Comparison of ENCODE assay signal across 8 cellular contexts in genomic region chr1:211476200-211476849, GRCh38. TPM values are rescaled to one million over a fixed set of nuclear protein-coding genes. Genes with fewer than 3 reads are reported as not detected.
DNase-seq lines count a peak whose midpoint lies in the region; ATAC-seq, FAIRE-seq and TF ChIP-seq lines count a peak whose summit lies in the region.

No MANE protein-coding gene starts in this region.

- H3K27ac ChIP-seq in PC-3 (ENCODE audit: low read length), result no peak overlapping the region
- no peak overlapping the region for H3K27ac ChIP-seq in tibial artery

- H2AFZ ChIP-seq in PC-3 (ENCODE audit: low read length), result no peak overlapping the region

- H3K4me1 ChIP-seq in PC-3 (ENCODE audit: insufficient read depth, low read length) (no peaks in the 10 kb centered on the region), tibial artery (peaks cover 0 to 10% (median 6%) of the 10 kb centered on the region in 4 donors)

- TF ChIP-seq CTCF in PC-3 (conservative IDR thresholded peaks at IDR 0.05; ENCODE audit: low read depth, low read length), result peak; percentile 97
- peak; percentile 92 for TF ChIP-seq CTCF in osteocyte (IDR thresholded peaks at IDR 0.05)
- peak; percentile 62 to 79 for TF ChIP-seq CTCF in tibial artery (IDR thresholded peaks at IDR 0.05)

- H3K4me1 Mint-ChIP-seq in activated T-cell treated with anti-CD3 and anti-CD28 coated beads, Interleukin-2, amount 50 U/mL, for 24 hours (ENCODE audit: low read depth), result peaks cover 2% of the 10 kb centered on the region
- H3K4me1 Mint-ChIP-seq in osteocyte (ENCODE audit: unreplicated experiment), result peaks cover 3% of the 10 kb centered on the region

- H3K27me3 Mint-ChIP-seq in activated T-cell treated with anti-CD3 and anti-CD28 coated beads, Interleukin-2, amount 50 U/mL, for 24 hours, result peaks cover 30% of the 10 kb centered on the region
- H3K27me3 Mint-ChIP-seq in osteocyte (ENCODE audit: unreplicated experiment), result peaks cover 11% of the 10 kb centered on the region

- POLR2A ChIA-PET in PC-3 (lab: Charles Lee; ENCODE audit: unreplicated experiment), result no interaction called here

- BruUV-seq in PC-3 (replicated peaks; lab: Mats Ljungman, UMichigan), result no TSS peak

- H3K4me2 ChIP-seq in PC-3 (ENCODE audit: low read length), result no peak overlapping the region

- no peaks in the 10 kb centered on the region for H3K36me3 ChIP-seq in PC-3 (ENCODE audit: low read depth, low read length)
- H3K36me3 ChIP-seq in tibial artery, result no peaks in the 10 kb centered on the region

- H3K9me3 ChIP-seq in PC-3 (ENCODE audit: low read length) (no peaks in the 10 kb centered on the region), tibial artery (no peaks in the 10 kb centered on the region)

- no peak overlapping the region for H3K9ac ChIP-seq in PC-3 (ENCODE audit: low read length)

- no peaks in the 10 kb centered on the region for H3F3A ChIP-seq in PC-3 (ENCODE audit: low read length, unreplicated experiment)

- H3K9me2 ChIP-seq in PC-3 (replicated peaks; ENCODE audit: low read length), result no peaks in the 10 kb centered on the region

- no peak for FAIRE-seq in HTR-8/SVneo (lab: Jason Lieb, UNC)

- peaks cover 7% of the 10 kb centered on the region for H3K27me3 ChIP-seq in PC-3 (ENCODE audit: low read length)
- peaks cover 0 to 21% of the 10 kb centered on the region in 2 donors for H3K27me3 ChIP-seq in tibial artery

- H3K4me3 Mint-ChIP-seq in activated T-cell treated with anti-CD3 and anti-CD28 coated beads, Interleukin-2, amount 50 U/mL, for 24 hours, result no peak overlapping the region
- H3K4me3 Mint-ChIP-seq in osteocyte (ENCODE audit: unreplicated experiment), result no peak overlapping the region

- intact Hi-C loops in PC-3 (cut with micrococcal nuclease) (loop anchor here (1.0 to 5.0 kb wide), 2 partner anchors 153 to 1029 kb away; no protein-coding TSS in a partner anchor), tibial artery (cut with DNase I; ENCODE audit: low total_unique reads) (loop anchor here (10.0 kb wide), 1 partner anchor 178 kb away; no protein-coding TSS in a partner anchor)

- no peak overlapping the region for H3K27ac Mint-ChIP-seq in activated T-cell treated with anti-CD3 and anti-CD28 coated beads, Interleukin-2, amount 50 U/mL, for 24 hours
- no peak overlapping the region for H3K27ac Mint-ChIP-seq in osteocyte (ENCODE audit: unreplicated experiment)

- CTCF ChIA-PET in PC-3 (lab: Charles Lee), result interaction anchor here (0.5 to 1.1 kb wide), 10 partner anchors 36 to 730 kb away, joined by 3 to 12 read pairs (median 3); no protein-coding TSS in a partner anchor

- no peaks in the 10 kb centered on the region for H3K79me2 ChIP-seq in PC-3 (ENCODE audit: low read length)

- no peaks in the 10 kb centered on the region for H3K36me3 Mint-ChIP-seq in activated T-cell treated with anti-CD3 and anti-CD28 coated beads, Interleukin-2, amount 50 U/mL, for 24 hours (ENCODE audit: low read depth)
- H3K36me3 Mint-ChIP-seq in osteocyte (ENCODE audit: unreplicated experiment), result no peaks in the 10 kb centered on the region

- no peaks in the 10 kb centered on the region for H4K20me1 ChIP-seq in PC-3 (ENCODE audit: low read length)

- ATAC-seq in GM18909 (IDR thresholded peaks at IDR 0.05; ENCODE audit: poor library complexity, unreplicated experiment), result peak; percentile 60
- ATAC-seq in PC-3, result peak; percentile 87

- no peaks in the 10 kb centered on the region for H3K9me3 Mint-ChIP-seq in activated T-cell treated with anti-CD3 and anti-CD28 coated beads, Interleukin-2, amount 50 U/mL, for 24 hours
- H3K9me3 Mint-ChIP-seq in osteocyte (ENCODE audit: unreplicated experiment), result no peaks in the 10 kb centered on the region

- peak; percentile 81 for DNase-seq in AG08396 (ENCODE audit: low spot score)
- peak; percentile 67 for DNase-seq in HTR-8/SVneo (ENCODE audit: insufficient read length, low spot score)
- peak; percentile 81 for DNase-seq in PC-3
- peak; percentile 72 for DNase-seq in activated T-cell treated with anti-CD3 and anti-CD28 coated beads, Interleukin-2, amount 50 U/mL, for 24 hours
- peak; percentile 49 for DNase-seq in fibroblast of the conjunctiva (ENCODE audit: low read depth)
- DNase-seq in osteocyte (ENCODE audit: extremely low spot score, unreplicated experiment), result peak; percentile 90
- DNase-seq in tibial artery, result peak in 1 of 2 donors; percentile 78

- no peak overlapping the region for H3K4me3 ChIP-seq in PC-3 (ENCODE audit: low read length)
- no peak overlapping the region for H3K4me3 ChIP-seq in tibial artery

RNA-seq across cellular contexts. Expression of gene RD3, which starts 15.6 kb away (rescaled TPM):
- not detected in 2 replicates for total RNA-seq in PC-3 (2014; rRNA removed)
- not detected in 2 replicates for total RNA-seq in osteocyte
